ENCODE assay signal across 24 cellular contexts in genomic region chr1:215660259-215660658, GRCh38.
"Had no signal": no experiment of that assay in that cellular context is flagged by ENCODE, and none has a peak within 500 bp of the region (broad histone marks: within the 10 kb centered on the region; RNA-seq: fewer than 3 reads in every experiment).

No MANE protein-coding gene starts in this region.

- H2AFZ ChIP-seq: neural progenitor cell had no signal

- H3K4me2 ChIP-seq: neural progenitor cell had no signal

- H3K9me3 ChIP-seq: gastrocnemius medialis, mucosa of descending colon, prostate gland, spleen, thoracic aorta, tibial nerve, upper lobe of left lung, uterus had no signal

- H3K27ac ChIP-seq: dorsolateral prefrontal cortex, gastrocnemius medialis, neural progenitor cell, prostate gland, skin epidermis, spleen, thoracic aorta, tibial nerve, upper lobe of left lung, uterus had no signal

- ATAC-seq: esophagus mucosa; gastrocnemius medialis; left colon; mucosa of descending colon; naive thymus-derived CD4-positive, alpha-beta T cell; right cardiac atrium; stimulated activated naive B cell treated with anti-CD40 and anti-IgM and Interleukin-4, amounts not matched to agents 10 μg/mL and 1 μg/mL and 100 μg/mL, for 72 hours had no signal

- DNase-seq: cerebellar nuclear complex; dorsolateral prefrontal cortex; effector CD4-positive, alpha-beta T cell; foreskin fibroblast; gastrocnemius medialis; head of caudate nucleus; kidney; left colon; mesenchymal stem cell; mucosa of descending colon; naive thymus-derived CD4-positive, alpha-beta T cell; right cardiac atrium; spleen; stimulated activated CD4-positive, alpha-beta T cell treated with anti-CD3 and anti-CD28 coated beads, Interleukin-15, amount 100 ng/mL, for 24 hours; stimulated activated CD4-positive, alpha-beta T cell treated with anti-CD3 and anti-CD28 coated beads, Interleukin-2, amount 100 ng/mL, for 48 hours; stimulated activated naive B cell treated with anti-CD40 and anti-IgM and Interleukin-4, amounts not matched to agents 10 μg/mL and 1 μg/mL and 100 μg/mL, for 72 hours; uterus had no signal

- H3K36me3 ChIP-seq: gastrocnemius medialis, neural progenitor cell, prostate gland, spleen, thoracic aorta, tibial nerve, upper lobe of left lung, uterus had no signal

- H3K27me3 ChIP-seq: gastrocnemius medialis, neural progenitor cell, spleen, tibial nerve, upper lobe of left lung, uterus had no signal

- H3K4me1 ChIP-seq: gastrocnemius medialis, neural progenitor cell, prostate gland, spleen, tibial nerve, upper lobe of left lung, uterus had no signal

- H3K4me3 ChIP-seq: dorsolateral prefrontal cortex, gastrocnemius medialis, mucosa of descending colon, neural progenitor cell, prostate gland, skin epidermis, spleen, thoracic aorta, tibial nerve, upper lobe of left lung, uterus had no signal
